Comparison of ENCODE assay signal across 8 cellular contexts in genomic region chr4:47002593-47002992, GRCh38. TPM values are rescaled to one million over a fixed set of nuclear protein-coding genes. Genes with fewer than 3 reads are reported as not detected.
DNase-seq lines count a peak whose midpoint lies in the region; ATAC-seq and TF ChIP-seq lines count a peak whose summit lies in the region.
"Had no signal": no experiment of that assay in that cellular context is flagged by ENCODE, and none has a peak within 500 bp of the region (broad histone marks: within the 10 kb centered on the region; RNA-seq: fewer than 3 reads in every experiment).

No MANE protein-coding gene starts in this region.

- in situ Hi-C loops in GM13977 (cut with MboI; ENCODE audit: low pct_unique_long_range_greater_than_20kb, low sequenced_read_pairs, unreplicated experiment): no loop called here

- TF ChIP-seq CTCF in GM13977 (IDR thresholded peaks at IDR 0.05; ENCODE audit: extremely low read depth, insufficient read depth, missing control alignments): peak; percentile 32

- ATAC-seq in HG03565 (IDR thresholded peaks at IDR 0.05; ENCODE audit: unreplicated experiment): peak; percentile 63

- DNase-seq in GM13977 (ENCODE audit: low spot score) (no peak), amniotic stem cell (lab: John Stamatoyannopoulos, UW) (peak; percentile 7), myocyte (ENCODE audit: low read depth) (peak; percentile 25), ureter (ENCODE audit: low spot score) (no peak), NCI-H345 treated with DMSO at 0.1 percent for 48 hours (lab: John Stamatoyannopoulos, UW; ENCODE audit: unreplicated experiment) (no peak), putamen (ENCODE audit: low spot score) (no peak)
- DNase-seq: activated naive CD4-positive, alpha-beta T cell treated with Interleukin-2 at 50 U/mL for 16 hours had no signal

RNA-seq across cellular contexts. Expression of gene GABRA4, which starts 9.2 kb away (rescaled TPM):
- total RNA-seq in myocyte: not detected in 2 replicates
- polyA plus RNA-seq in myocyte (2012): not detected
- total RNA-seq in ureter: not detected

RNA-seq across cellular contexts. Expression of gene GABRB1, which starts 28.8 kb away (rescaled TPM):
- total RNA-seq in myocyte (not detected in 2 replicates), ureter (not detected)
- polyA plus RNA-seq in myocyte (2012): not detected

Comparison
In these comparisons a context has a peak if more than half of its experiments do, and no peak if none do; other contexts are left out.
1. DNase-seq: peak in amniotic stem cell (single experiment) and myocyte (single experiment); none in GM13977 (single experiment), ureter (single experiment), NCI-H345 treated with DMSO at 0.1 percent for 48 hours (single experiment) and putamen (single experiment).